In the genomic region with DNA sequence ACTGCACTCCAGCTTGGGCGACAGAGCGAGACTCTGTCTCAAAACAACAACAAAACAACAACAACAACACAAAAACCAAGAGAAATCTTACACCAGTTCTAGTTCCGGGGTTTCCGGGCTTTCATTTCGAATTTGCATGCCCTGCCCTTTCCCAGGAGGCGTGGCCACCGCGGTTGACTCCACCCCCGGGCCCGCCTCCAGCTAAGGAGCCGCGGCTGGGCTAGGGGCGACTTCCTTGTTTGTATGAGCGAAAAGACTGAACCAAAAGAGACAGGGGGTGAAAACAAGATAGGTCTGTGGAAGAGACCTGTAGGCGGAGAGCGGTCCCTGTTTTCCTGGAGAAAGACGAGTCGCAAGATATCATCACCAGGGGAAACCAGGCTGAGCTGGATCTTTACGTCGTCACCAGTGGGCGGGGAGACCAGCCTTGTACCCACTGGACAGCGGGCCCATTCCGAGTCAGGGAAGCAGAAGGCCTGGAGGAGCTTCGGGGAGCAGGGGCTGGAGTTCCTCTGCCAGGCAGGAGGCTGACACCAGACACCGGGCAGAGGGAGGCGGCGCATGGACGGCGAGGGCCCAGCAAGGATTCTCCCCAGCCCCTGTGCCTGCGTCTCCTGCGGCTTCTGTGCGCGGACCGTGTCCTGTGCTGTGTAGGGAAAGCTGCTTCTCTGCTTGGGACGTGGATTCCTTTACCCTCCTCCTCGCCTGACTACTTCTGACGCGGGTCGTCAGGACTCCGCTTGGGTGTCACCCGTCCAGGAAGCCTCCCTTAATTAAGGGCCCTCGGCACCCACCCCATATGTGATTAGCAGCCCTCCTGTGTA, we compare ENCODE assay signal across 8 cellular contexts. TPM values are rescaled to one million over a fixed set of nuclear protein-coding genes. Genes with fewer than 3 reads are reported as not detected.
DNase-seq lines count a peak whose midpoint lies in the region; ATAC-seq and TF ChIP-seq lines count a peak whose summit lies in the region.

No MANE protein-coding gene starts in this region.

- H3K4me1 Mint-ChIP-seq in GM23338: peaks cover 6% of the 10 kb centered on the region; the same call in 1 of the 3 replicates
- peaks cover 25% of the 10 kb centered on the region for H3K4me1 Mint-ChIP-seq in neural crest cell

- no peak for TF ChIP-seq CTCF in GM23338 (conservative IDR thresholded peaks at IDR 0.05; ENCODE audit: low read depth in 2 of 2)
- TF ChIP-seq CTCF in foreskin fibroblast (IDR thresholded peaks at IDR 0.05; ENCODE audit: low read depth, low read length): no peak
- TF ChIP-seq CTCF in neural crest cell (conservative IDR thresholded peaks at IDR 0.05): no peak
- peak in 1 of 7 experiments; percentile 9 for TF ChIP-seq CTCF in stomach (IDR thresholded peaks at IDR 0.05)

- H3K4me2 ChIP-seq in GM23338: peak overlapping the region; percentile 99

- no peaks in the 10 kb centered on the region for H3K9me3 Mint-ChIP-seq in GM23338
- H3K9me3 Mint-ChIP-seq in neural crest cell: no peaks in the 10 kb centered on the region

- peak overlapping the region; percentile 82 for H3K27ac Mint-ChIP-seq in GM23338
- peak overlapping the region; percentile 65 for H3K27ac Mint-ChIP-seq in neural crest cell (ENCODE audit: unreplicated experiment)

- no peak for TF ChIP-seq EP300 in stomach (IDR thresholded peaks at IDR 0.05)

- H3K36me3 Mint-ChIP-seq in GM23338 (ENCODE audit: low read depth): no peaks in the 10 kb centered on the region
- H3K36me3 Mint-ChIP-seq in neural crest cell (ENCODE audit: low read depth): no peaks in the 10 kb centered on the region

- peak overlapping the region; percentile 81 for H3K4me3 Mint-ChIP-seq in GM23338
- peak overlapping the region; percentile 91 for H3K4me3 Mint-ChIP-seq in neural crest cell

- no peaks in the 10 kb centered on the region for H4K20me1 ChIP-seq in GM23338 (replicated peaks; ENCODE audit: insufficient read depth)

- 0 to 1% (median 1%) methylated on average over 30 to 42 of the region's 42 CpGs for whole genome bisulfite sequencing in stomach, 5 donors

- peaks cover 3% of the 10 kb centered on the region; the same call in 1 of the 2 replicates for H3F3A ChIP-seq in GM23338 (replicated peaks; ENCODE audit: low read depth)

- H3K27me3 Mint-ChIP-seq in GM23338 (ENCODE audit: insufficient read depth, low read depth, poor library complexity) (peaks cover 8% of the 10 kb centered on the region), neural crest cell (ENCODE audit: low read depth) (no peaks in the 10 kb centered on the region)

- peak overlapping the region; percentile 93 for H3K4me3 ChIP-seq in GM23338
- H3K4me3 ChIP-seq in MG63: peak overlapping the region; percentile 56
- peak overlapping the region; percentile 49 to 69 for H3K4me3 ChIP-seq in foreskin fibroblast (ENCODE audit: low read depth in 1 of 2, low read length in 2 of 2)
- peak overlapping the region; percentile 49 to 64 (median 60) for H3K4me3 ChIP-seq in stomach

- DNase-seq in DMS53 treated with DMSO at 0.1 percent for 48 hours (lab: John Stamatoyannopoulos, UW; ENCODE audit: unreplicated experiment) (peak; percentile 92), GM23338 (ENCODE audit: low spot score) (peak; percentile 95), MG63 (peak; percentile 95), SHP77 treated with DMSO at 0.1 percent for 48 hours (lab: John Stamatoyannopoulos, UW) (peak; percentile 68), activated gamma-delta T cell treated with Interleukin-2 at 50 U/mL for 16 hours (peak; percentile 90), foreskin fibroblast (peak; percentile 89 to 95), neural crest cell (ENCODE audit: low read depth, low spot score) (peak; percentile 84), stomach (peak; percentile 94)

- peak; percentile 85 for ATAC-seq in GM23338

- H3K79me2 ChIP-seq in GM23338 (replicated peaks; ENCODE audit: insufficient read depth): no peaks in the 10 kb centered on the region

- H3K27me3 ChIP-seq in GM23338 (ENCODE audit: insufficient read depth): no peaks in the 10 kb centered on the region
- H3K27me3 ChIP-seq in MG63: no peaks in the 10 kb centered on the region
- H3K27me3 ChIP-seq in stomach: no peaks in the 10 kb centered on the region

- H3K9me2 ChIP-seq in GM23338 (ENCODE audit: insufficient read depth): no peaks in the 10 kb centered on the region

- H3K27ac ChIP-seq in GM23338 (ENCODE audit: low read depth) (peak overlapping the region; percentile 87), stomach (peak overlapping the region; percentile 95 to 99 (median 99))

- intact Hi-C loops in stomach (cut with DNase I; ENCODE audit: low total_unique reads): no loop called here

- H3K36me3 ChIP-seq in GM23338 (ENCODE audit: insufficient read depth) (no peaks in the 10 kb centered on the region), MG63 (no peaks in the 10 kb centered on the region), stomach (no peaks in the 10 kb centered on the region)

- peak overlapping the region; percentile 100 for H2AFZ ChIP-seq in GM23338

- H3K4me1 ChIP-seq in GM23338 (ENCODE audit: insufficient read depth) (no peaks in the 10 kb centered on the region), stomach (peaks cover 9 to 31% (median 23%) of the 10 kb centered on the region in 4 donors)

- no peaks in the 10 kb centered on the region for H3K9me3 ChIP-seq in MG63
- H3K9me3 ChIP-seq in stomach: no peaks in the 10 kb centered on the region

- TF ChIP-seq POLR2A in stomach (IDR thresholded peaks at IDR 0.05): peak in 2 of 4 donors; percentile 68 to 97

TF ChIP-seq in GM23338, 12 proteins besides CTCF, POLR2A, EP300 and RAD21 (continues in another document):
- no peak for TF ChIP-seq STAT1 (IDR thresholded peaks at IDR 0.05; ENCODE audit: unreplicated experiment)
- 0 out of 2 replicates have a peak, but pooled peaks have one; percentile 16 for TF ChIP-seq ZNF331 (CRISPR knock-in tag; IDR thresholded peaks at IDR 0.05; ENCODE audit: low read depth)
- TF ChIP-seq, protein P1, sequence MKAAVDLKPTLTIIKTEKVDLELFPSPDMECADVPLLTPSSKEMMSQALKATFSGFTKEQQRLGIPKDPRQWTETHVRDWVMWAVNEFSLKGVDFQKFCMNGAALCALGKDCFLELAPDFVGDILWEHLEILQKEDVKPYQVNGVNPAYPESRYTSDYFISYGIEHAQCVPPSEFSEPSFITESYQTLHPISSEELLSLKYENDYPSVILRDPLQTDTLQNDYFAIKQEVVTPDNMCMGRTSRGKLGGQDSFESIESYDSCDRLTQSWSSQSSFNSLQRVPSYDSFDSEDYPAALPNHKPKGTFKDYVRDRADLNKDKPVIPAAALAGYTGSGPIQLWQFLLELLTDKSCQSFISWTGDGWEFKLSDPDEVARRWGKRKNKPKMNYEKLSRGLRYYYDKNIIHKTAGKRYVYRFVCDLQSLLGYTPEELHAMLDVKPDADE (IDR thresholded peaks at IDR 0.05): 0 out of 2 replicates have a peak, but pooled peaks have one; percentile 19
- TF ChIP-seq POLR2AphosphoS5 (IDR thresholded peaks at IDR 0.05; ENCODE audit: low read depth): peak; percentile 43; the same call in 1 of the 2 replicates
- TF ChIP-seq, protein P2, sequence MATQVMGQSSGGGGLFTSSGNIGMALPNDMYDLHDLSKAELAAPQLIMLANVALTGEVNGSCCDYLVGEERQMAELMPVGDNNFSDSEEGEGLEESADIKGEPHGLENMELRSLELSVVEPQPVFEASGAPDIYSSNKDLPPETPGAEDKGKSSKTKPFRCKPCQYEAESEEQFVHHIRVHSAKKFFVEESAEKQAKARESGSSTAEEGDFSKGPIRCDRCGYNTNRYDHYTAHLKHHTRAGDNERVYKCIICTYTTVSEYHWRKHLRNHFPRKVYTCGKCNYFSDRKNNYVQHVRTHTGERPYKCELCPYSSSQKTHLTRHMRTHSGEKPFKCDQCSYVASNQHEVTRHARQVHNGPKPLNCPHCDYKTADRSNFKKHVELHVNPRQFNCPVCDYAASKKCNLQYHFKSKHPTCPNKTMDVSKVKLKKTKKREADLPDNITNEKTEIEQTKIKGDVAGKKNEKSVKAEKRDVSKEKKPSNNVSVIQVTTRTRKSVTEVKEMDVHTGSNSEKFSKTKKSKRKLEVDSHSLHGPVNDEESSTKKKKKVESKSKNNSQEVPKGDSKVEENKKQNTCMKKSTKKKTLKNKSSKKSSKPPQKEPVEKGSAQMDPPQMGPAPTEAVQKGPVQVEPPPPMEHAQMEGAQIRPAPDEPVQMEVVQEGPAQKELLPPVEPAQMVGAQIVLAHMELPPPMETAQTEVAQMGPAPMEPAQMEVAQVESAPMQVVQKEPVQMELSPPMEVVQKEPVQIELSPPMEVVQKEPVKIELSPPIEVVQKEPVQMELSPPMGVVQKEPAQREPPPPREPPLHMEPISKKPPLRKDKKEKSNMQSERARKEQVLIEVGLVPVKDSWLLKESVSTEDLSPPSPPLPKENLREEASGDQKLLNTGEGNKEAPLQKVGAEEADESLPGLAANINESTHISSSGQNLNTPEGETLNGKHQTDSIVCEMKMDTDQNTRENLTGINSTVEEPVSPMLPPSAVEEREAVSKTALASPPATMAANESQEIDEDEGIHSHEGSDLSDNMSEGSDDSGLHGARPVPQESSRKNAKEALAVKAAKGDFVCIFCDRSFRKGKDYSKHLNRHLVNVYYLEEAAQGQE (IDR thresholded peaks at IDR 0.05; ENCODE audit: unreplicated experiment): no peak
- TF ChIP-seq JUNB (IDR thresholded peaks at IDR 0.05; ENCODE audit: unreplicated experiment): peak; percentile 30
- no peak for TF ChIP-seq ZNF114 (CRISPR knock-in tag; IDR thresholded peaks at IDR 0.05)
- no peak for TF ChIP-seq EZH2 (IDR thresholded peaks at IDR 0.05; ENCODE audit: low read depth, unreplicated experiment)
- no peak for TF ChIP-seq CREB1 (CRISPR knock-in tag; IDR thresholded peaks at IDR 0.05; ENCODE audit: low read depth)
- TF ChIP-seq NANOG (IDR thresholded peaks at IDR 0.05; ENCODE audit: borderline replicate concordance): no peak
- no peak for TF ChIP-seq EZH2phosphoT487 (IDR thresholded peaks at IDR 0.05; ENCODE audit: unreplicated experiment)

RNA-seq across cellular contexts. Expression of a gene that starts 10.4 kb away (rescaled TPM):
- total RNA-seq in GM23338 (2014; rRNA removed; shearing (Covaris generic)): 7.2 and 8.7 TPM in 2 replicates
- polyA plus RNA-seq in GM23338 (2016; fragmentation: Nextera tagmentation; extraction: Ambion mirVana) (9.5 and 11.5 TPM in 2 replicates), stomach (10 to 100 TPM in 1 of 3 donors, 1 to 10 TPM in 2; 4.9 to 60.7 (median 6.9) TPM)
- 28.8 and 47.4 TPM in 2 replicates for total RNA-seq in MG63 (2014; rRNA removed; shearing (Covaris generic); ENCODE audit: low replicate concordance)
- total RNA-seq in neural crest cell (13.8 and 14.2 TPM in 2 replicates), stomach (10 to 100 TPM in 2 of 5 donors, 1 to 10 TPM in 2, not detected in 1; 2.3 to 12.1 (median 10.5) TPM)

Comparison
In these comparisons a context has a peak if more than half of its experiments do, and no peak if none do; other contexts are left out.
1. Peak in every context shown above with its lines: DNase-seq, ATAC-seq, H3K4me3 ChIP-seq and H3K27ac ChIP-seq.